Comparison of ENCODE assay signal across 13 cellular contexts in genomic region chr11:76025068-76025467, GRCh38.
DNase-seq lines count a peak whose midpoint lies in the region; ATAC-seq and TF ChIP-seq lines count a peak whose summit lies in the region.
"Had no signal": no experiment of that assay in that cellular context is flagged by ENCODE, and none has a peak within 500 bp of the region (broad histone marks: within the 10 kb centered on the region; RNA-seq: fewer than 3 reads in every experiment).

No MANE protein-coding gene starts in this region.

- peak overlapping the region in 2 of 3 donors; percentile 47 to 72 for H3K27ac Mint-ChIP-seq in IgD-negative memory B cell
- H3K27ac Mint-ChIP-seq in activated CD8-positive, alpha-beta T cell treated with anti-CD3 and anti-CD28 coated beads for 36 hours = no peak overlapping the region
- H3K27ac Mint-ChIP-seq in activated naive CD4-positive, alpha-beta T cell treated with anti-CD3 and anti-CD28 coated beads, Interleukin-2, amount 10 ng/mL, durations not matched to agents 7 days and 5 days = no peak overlapping the region

- H3K27me3 ChIP-seq in tibial nerve = no peaks in the 10 kb centered on the region

- H3K4me1 Mint-ChIP-seq in IgD-negative memory B cell = peaks cover 7 to 29% (median 23%) of the 10 kb centered on the region in 3 donors
- H3K4me1 Mint-ChIP-seq in activated CD8-positive, alpha-beta T cell treated with anti-CD3 and anti-CD28 coated beads for 36 hours (ENCODE audit: low read depth) = peaks cover 5% of the 10 kb centered on the region
- peaks cover 11% of the 10 kb centered on the region for H3K4me1 Mint-ChIP-seq in activated naive CD4-positive, alpha-beta T cell treated with anti-CD3 and anti-CD28 coated beads, Interleukin-2, amount 10 ng/mL, durations not matched to agents 7 days and 5 days

- POLR2A ChIA-PET in activated CD8-positive, alpha-beta T cell treated with anti-CD3 and anti-CD28 coated beads for 36 hours (lab: Charles Lee) = no interaction called here

- TF ChIP-seq POLR2A in tibial nerve (IDR thresholded peaks at IDR 0.05) = no peak

- no peaks in the 10 kb centered on the region for H3K9me3 ChIP-seq in tibial nerve
- H3K9me3 ChIP-seq: lower lobe of right lung, psoas muscle had no signal

- H3K4me3 ChIP-seq in retinal pigment epithelial cell (ENCODE audit: low read length) = no peak overlapping the region
- H3K4me3 ChIP-seq in tibial nerve = no peak overlapping the region
- H3K4me3 ChIP-seq: lower lobe of right lung, psoas muscle had no signal

- H3K4me3 Mint-ChIP-seq in IgD-negative memory B cell = no peak overlapping the region
- no peak overlapping the region for H3K4me3 Mint-ChIP-seq in activated CD8-positive, alpha-beta T cell treated with anti-CD3 and anti-CD28 coated beads for 36 hours
- no peak overlapping the region for H3K4me3 Mint-ChIP-seq in activated naive CD4-positive, alpha-beta T cell treated with anti-CD3 and anti-CD28 coated beads, Interleukin-2, amount 10 ng/mL, durations not matched to agents 7 days and 5 days
- H3K4me3 Mint-ChIP-seq: central memory CD8-positive, alpha-beta T cell had no signal

- no peak for TF ChIP-seq CTCF in retinal pigment epithelial cell (conservative IDR thresholded peaks at IDR 0.05; ENCODE audit: low read depth, low read length)
- TF ChIP-seq CTCF in tibial nerve (IDR thresholded peaks at IDR 0.05) = no peak
- TF ChIP-seq CTCF in activated CD8-positive, alpha-beta T cell treated with anti-CD3 and anti-CD28 coated beads for 36 hours (IDR thresholded peaks at IDR 0.05) = no peak

- intact Hi-C loops in activated CD8-positive, alpha-beta T cell treated with anti-CD3 and anti-CD28 coated beads for 36 hours (cut with micrococcal nuclease) = no loop called here

- peaks cover 6% of the 10 kb centered on the region for H3K36me3 Mint-ChIP-seq in IgD-negative memory B cell
- H3K36me3 Mint-ChIP-seq in activated CD8-positive, alpha-beta T cell treated with anti-CD3 and anti-CD28 coated beads for 36 hours (ENCODE audit: low read depth) = peaks cover 23% of the 10 kb centered on the region
- H3K36me3 Mint-ChIP-seq in activated naive CD4-positive, alpha-beta T cell treated with anti-CD3 and anti-CD28 coated beads, Interleukin-2, amount 10 ng/mL, durations not matched to agents 7 days and 5 days = peaks cover 18% of the 10 kb centered on the region

- DNase-seq in EL = peak; percentile 83
- peak; percentile 58 for DNase-seq in epidermal melanocyte (ENCODE audit: insufficient read length, low spot score)
- peak; percentile 68 for DNase-seq in retinal pigment epithelial cell (ENCODE audit: low read depth)
- no peak for DNase-seq in tibial nerve (ENCODE audit: low spot score in 2 of 2)
- DNase-seq in stimulated activated CD4-positive, alpha-beta T cell treated with anti-CD3 and anti-CD28 coated beads, Interleukin-2, amount 100 ng/mL, for 24 hours = no peak
- DNase-seq in activated CD8-positive, alpha-beta T cell treated with anti-CD3 and anti-CD28 coated beads for 36 hours = no peak
- no peak for DNase-seq in activated naive CD4-positive, alpha-beta T cell treated with anti-CD3 and anti-CD28 coated beads, Interleukin-2, amount 10 ng/mL, durations not matched to agents 7 days and 5 days
- DNase-seq: DMS53, Karpas-422, lower lobe of right lung, psoas muscle had no signal

- no peaks in the 10 kb centered on the region for H3K27me3 Mint-ChIP-seq in IgD-negative memory B cell
- no peaks in the 10 kb centered on the region for H3K27me3 Mint-ChIP-seq in activated CD8-positive, alpha-beta T cell treated with anti-CD3 and anti-CD28 coated beads for 36 hours
- no peaks in the 10 kb centered on the region for H3K27me3 Mint-ChIP-seq in activated naive CD4-positive, alpha-beta T cell treated with anti-CD3 and anti-CD28 coated beads, Interleukin-2, amount 10 ng/mL, durations not matched to agents 7 days and 5 days
- H3K27me3 Mint-ChIP-seq: central memory CD8-positive, alpha-beta T cell had no signal

- 35 to 48% methylated on average over 1 of the region's 1 CpG for WGBS in tibial nerve, 2 donors

- peaks cover 0 to 26% (median 0%) of the 10 kb centered on the region in 3 donors for H3K36me3 ChIP-seq in tibial nerve

- H3K27ac ChIP-seq in tibial nerve = peak overlapping the region in 1 of 4 donors; percentile 45
- H3K27ac ChIP-seq: lower lobe of right lung, psoas muscle had no signal

- CTCF ChIA-PET in activated CD8-positive, alpha-beta T cell treated with anti-CD3 and anti-CD28 coated beads for 36 hours (lab: Charles Lee) = interaction anchor here (1.1 kb wide), 1 partner anchor 12 kb away, joined by 3 read pairs; no protein-coding TSS in a partner anchor
- CTCF ChIA-PET in activated naive CD4-positive, alpha-beta T cell treated with anti-CD3 and anti-CD28 coated beads, Interleukin-2, amount 10 ng/mL, durations not matched to agents 7 days and 5 days (lab: Charles Lee) = no interaction called here

- H3K4me1 ChIP-seq in tibial nerve = peaks cover 0 to 28% (median 0%) of the 10 kb centered on the region in 4 donors
- H3K4me1 ChIP-seq: psoas muscle had no signal

- no peak for TF ChIP-seq EP300 in tibial nerve (IDR thresholded peaks at IDR 0.05)

- H3K9me3 Mint-ChIP-seq in IgD-negative memory B cell = no peaks in the 10 kb centered on the region
- H3K9me3 Mint-ChIP-seq in activated CD8-positive, alpha-beta T cell treated with anti-CD3 and anti-CD28 coated beads for 36 hours = no peaks in the 10 kb centered on the region
- H3K9me3 Mint-ChIP-seq in activated naive CD4-positive, alpha-beta T cell treated with anti-CD3 and anti-CD28 coated beads, Interleukin-2, amount 10 ng/mL, durations not matched to agents 7 days and 5 days = peaks cover 2% of the 10 kb centered on the region
- H3K9me3 Mint-ChIP-seq: central memory CD8-positive, alpha-beta T cell had no signal

- no peak for ATAC-seq in activated CD8-positive, alpha-beta T cell treated with anti-CD3 and anti-CD28 coated beads for 36 hours
- ATAC-seq: lower lobe of right lung, psoas muscle had no signal

Comparison
In these comparisons a context has a peak if more than half of its experiments do, and no peak if none do; other contexts are left out.
1. DNase-seq: peak in EL (single experiment), epidermal melanocyte (single experiment) and retinal pigment epithelial cell (single experiment); none in tibial nerve (0 of 2), stimulated activated CD4-positive, alpha-beta T cell treated with anti-CD3 and anti-CD28 coated beads, Interleukin-2, amount 100 ng/mL, for 24 hours (0 of 2), activated CD8-positive, alpha-beta T cell treated with anti-CD3 and anti-CD28 coated beads for 36 hours (single experiment) and activated naive CD4-positive, alpha-beta T cell treated with anti-CD3 and anti-CD28 coated beads, Interleukin-2, amount 10 ng/mL, durations not matched to agents 7 days and 5 days (single experiment).
2. H3K27ac Mint-ChIP-seq: peak in IgD-negative memory B cell (2 of 3); none in activated CD8-positive, alpha-beta T cell treated with anti-CD3 and anti-CD28 coated beads for 36 hours (single experiment) and activated naive CD4-positive, alpha-beta T cell treated with anti-CD3 and anti-CD28 coated beads, Interleukin-2, amount 10 ng/mL, durations not matched to agents 7 days and 5 days (single experiment).